17 cellular contexts compared by ENCODE assay signal in genomic region chr7:100371561-100372171, GRCh38. TPM values are rescaled to one million over a fixed set of nuclear protein-coding genes. Genes with fewer than 3 reads are reported as not detected.
A peak's percentile ranks its signal among the peaks of the same experiment; 100 is the strongest.
DNase-seq lines count a peak whose midpoint lies in the region; ATAC-seq and TF ChIP-seq lines count a peak whose summit lies in the region.
"Had no signal": no experiment of that assay in that cellular context is flagged by ENCODE, and none has a peak within 500 bp of the region (broad histone marks: within the 10 kb centered on the region; RNA-seq: fewer than 3 reads in every experiment).

No MANE protein-coding gene starts in this region.

- no peaks in the 10 kb centered on the region for H3K27me3 Mint-ChIP-seq in activated CD4-positive, alpha-beta T cell treated with anti-CD3 and anti-CD28 coated beads, Interleukin-2, amount 10 ng/mL, durations not matched to agents 7 days and 5 days
- no peaks in the 10 kb centered on the region for H3K27me3 Mint-ChIP-seq in stimulated activated naive CD8-positive, alpha-beta T cell treated with anti-CD3 and anti-CD28 coated beads, Interleukin-15, amount 100 ng/mL, for 72 hours

- intact Hi-C loops in adrenal gland (cut with DNase I) = loop anchor here in 1 of 2 donors (5.0 kb wide), 1 partner anchor 36 kb away; no protein-coding TSS in a partner anchor

- H3K4me1 Mint-ChIP-seq in activated CD4-positive, alpha-beta T cell treated with anti-CD3 and anti-CD28 coated beads, Interleukin-2, amount 10 ng/mL, durations not matched to agents 7 days and 5 days = peaks cover 18% of the 10 kb centered on the region
- H3K4me1 Mint-ChIP-seq in stimulated activated naive CD8-positive, alpha-beta T cell treated with anti-CD3 and anti-CD28 coated beads, Interleukin-15, amount 100 ng/mL, for 72 hours = peaks cover 68% of the 10 kb centered on the region

- no peak for DNase-seq in activated CD4-positive, alpha-beta T cell treated with anti-CD3 and anti-CD28 coated beads, Interleukin-2, amount 10 ng/mL, durations not matched to agents 7 days and 5 days
- no peak for DNase-seq in activated CD4-positive, alpha-beta T cell treated with anti-CD3 and anti-CD28 coated beads for 1 hour
- DNase-seq in RWPE1 (ENCODE audit: low spot score) (no peak), left lobe of liver (ENCODE audit: low spot score) (no peak), adrenal gland (no peak), cerebellar nuclear complex (lab: John Stamatoyannopoulos, UW) (no peak), NCI-H1092 (lab: John Stamatoyannopoulos, UW) (no peak)
- DNase-seq in stimulated activated naive CD8-positive, alpha-beta T cell treated with anti-CD3 and anti-CD28 coated beads, Interleukin-15, amount 100 ng/mL, for 72 hours = no peak
- DNase-seq: activated T-cell treated with anti-CD3 and anti-CD28 coated beads for 4 hours; DMS53; effector memory CD4-positive, alpha-beta T cell; left colon; NCI-H1105; NCI-H446 treated with DMSO at 0.1 percent for 48 hours; stimulated activated CD4-positive, alpha-beta T cell treated with anti-CD3 and anti-CD28 coated beads, Interleukin-12 subunit alpha, Interleukin-12 subunit beta, amount 100 ng/mL, for 4 hours had no signal

- no peaks in the 10 kb centered on the region for H3K9me3 Mint-ChIP-seq in activated CD4-positive, alpha-beta T cell treated with anti-CD3 and anti-CD28 coated beads, Interleukin-2, amount 10 ng/mL, durations not matched to agents 7 days and 5 days
- H3K9me3 Mint-ChIP-seq in stimulated activated naive CD8-positive, alpha-beta T cell treated with anti-CD3 and anti-CD28 coated beads, Interleukin-15, amount 100 ng/mL, for 72 hours = no peaks in the 10 kb centered on the region
- H3K9me3 Mint-ChIP-seq: GM23338 had no signal

- H3K9me3 ChIP-seq in adrenal gland (replicated peaks in 1 of 3) = no peaks in the 10 kb centered on the region

- TF ChIP-seq CTCF in RWPE1 (conservative IDR thresholded peaks at IDR 0.05; ENCODE audit: low read depth) (no peak), adrenal gland (IDR thresholded peaks at IDR 0.05) (no peak)

- H3K27me3 ChIP-seq in adrenal gland = no peaks in the 10 kb centered on the region

- POLR2A ChIA-PET in activated CD4-positive, alpha-beta T cell treated with anti-CD3 and anti-CD28 coated beads, Interleukin-2, amount 10 ng/mL, durations not matched to agents 7 days and 5 days (lab: Charles Lee) = no interaction called here
- POLR2A ChIA-PET in RWPE1 (lab: Yijun Ruan, JAX; ENCODE audit: low non-redundant PET) = no interaction called here

- H3K4me1 ChIP-seq in adrenal gland (replicated peaks in 1 of 2) = peaks cover 0 to 17% of the 10 kb centered on the region in 2 donors

- TF ChIP-seq POLR2A in adrenal gland (IDR thresholded peaks at IDR 0.05) = no peak

- 78 to 84% (median 80%) methylated on average over 5 to 7 of the region's 7 CpGs for WGBS in adrenal gland, 4 donors

- CTCF ChIA-PET in activated CD4-positive, alpha-beta T cell treated with anti-CD3 and anti-CD28 coated beads, Interleukin-2, amount 10 ng/mL, durations not matched to agents 7 days and 5 days (lab: Charles Lee) = interaction anchor here (1.5 kb wide), 1 partner anchor 24 kb away, joined by 4 read pairs; no protein-coding TSS in a partner anchor
- CTCF ChIA-PET in RWPE1 (lab: Yijun Ruan, JAX) = no interaction called here

- no peaks in the 10 kb centered on the region for H3K36me3 ChIP-seq in adrenal gland (replicated peaks in 1 of 2)

- H3K27ac ChIP-seq in RWPE1 = peak overlapping the region; percentile 33
- peak overlapping the region in 1 of 5 donors; percentile 15 for H3K27ac ChIP-seq in adrenal gland

- no peak overlapping the region for H3K4me3 ChIP-seq in adrenal gland
- H3K4me3 ChIP-seq: GM12878, GM23338 had no signal

- H3K4me3 Mint-ChIP-seq in activated CD4-positive, alpha-beta T cell treated with anti-CD3 and anti-CD28 coated beads, Interleukin-2, amount 10 ng/mL, durations not matched to agents 7 days and 5 days = no peak overlapping the region
- peak overlapping the region in 1 of 2 donors; percentile 63 for H3K4me3 Mint-ChIP-seq in stimulated activated naive CD8-positive, alpha-beta T cell treated with anti-CD3 and anti-CD28 coated beads, Interleukin-15, amount 100 ng/mL, for 72 hours
- H3K4me3 Mint-ChIP-seq: GM23338 had no signal

- H3K27ac Mint-ChIP-seq in activated CD4-positive, alpha-beta T cell treated with anti-CD3 and anti-CD28 coated beads, Interleukin-2, amount 10 ng/mL, durations not matched to agents 7 days and 5 days = peak overlapping the region; percentile 31
- H3K27ac Mint-ChIP-seq in stimulated activated naive CD8-positive, alpha-beta T cell treated with anti-CD3 and anti-CD28 coated beads, Interleukin-15, amount 100 ng/mL, for 72 hours = peak overlapping the region; percentile 97 to 98
- H3K27ac Mint-ChIP-seq: GM23338 had no signal

- ATAC-seq in left lobe of liver = peak; percentile 4
- ATAC-seq in stimulated activated naive CD8-positive, alpha-beta T cell treated with anti-CD3 and anti-CD28 coated beads, Interleukin-15, amount 100 ng/mL, for 72 hours = peak; percentile 1
- ATAC-seq: GM12878, GM23338, left colon had no signal

- H3K36me3 Mint-ChIP-seq in activated CD4-positive, alpha-beta T cell treated with anti-CD3 and anti-CD28 coated beads, Interleukin-2, amount 10 ng/mL, durations not matched to agents 7 days and 5 days (ENCODE audit: low read depth) = peaks cover 2% of the 10 kb centered on the region

RNA-seq across cellular contexts. Expression of gene PILRA, which starts 1.6 kb away (rescaled TPM):
- total RNA-seq in activated CD4-positive, alpha-beta T cell treated with anti-CD3 and anti-CD28 coated beads, Interleukin-2, amount 10 ng/mL, durations not matched to agents 7 days and 5 days = 1 to 10 TPM; 1.8 to 2.7 TPM
- total RNA-seq in left lobe of liver (1.4 TPM), adrenal gland (10 to 100 TPM in 5 of 8 donors, 1 to 10 TPM in 3; 3.4 to 18.9 (median 12.5) TPM)
- 10 to 100 TPM in 2 of 3 donors, 1 to 10 TPM in 1; 5.1 to 17.3 (median 11.9) TPM for polyA plus RNA-seq in adrenal gland

RNA-seq across cellular contexts. Expression of gene PILRB, which starts 13.7 kb away (rescaled TPM):
- 10 to 100 TPM; 50.6 to 56.2 TPM for total RNA-seq in activated CD4-positive, alpha-beta T cell treated with anti-CD3 and anti-CD28 coated beads, Interleukin-2, amount 10 ng/mL, durations not matched to agents 7 days and 5 days
- total RNA-seq in left lobe of liver (28.6 TPM), adrenal gland (100 to 1,000 TPM in 1 of 8 donors, 10 to 100 TPM in 6, 1 to 10 TPM in 1; 8.7 to 115 (median 30.2) TPM)
- 100 to 1,000 TPM in 2 of 3 donors, 10 to 100 TPM in 1; 10.4 to 403 (median 296) TPM for polyA plus RNA-seq in adrenal gland

RNA-seq across cellular contexts. Expression of gene ZCWPW1, which starts 56.8 kb away (rescaled TPM):
- total RNA-seq in activated CD4-positive, alpha-beta T cell treated with anti-CD3 and anti-CD28 coated beads, Interleukin-2, amount 10 ng/mL, durations not matched to agents 7 days and 5 days = 1 to 10 TPM; 2.4 to 2.7 TPM
- total RNA-seq in left lobe of liver (4.4 TPM), adrenal gland (1 to 10 TPM; 1.0 to 5.8 (median 3.8) TPM)
- 10 to 100 TPM in 2 of 3 donors, 1 to 10 TPM in 1; 5.0 to 20.2 (median 14.6) TPM for polyA plus RNA-seq in adrenal gland

RNA-seq across cellular contexts. Expression of gene MEPCE, which starts 58.0 kb away (rescaled TPM):
- total RNA-seq in activated CD4-positive, alpha-beta T cell treated with anti-CD3 and anti-CD28 coated beads, Interleukin-2, amount 10 ng/mL, durations not matched to agents 7 days and 5 days = 10 to 100 TPM; 49.1 to 50.5 TPM
- total RNA-seq in left lobe of liver (23.1 TPM), adrenal gland (10 to 100 TPM; 24.8 to 76.8 (median 51.8) TPM)
- polyA plus RNA-seq in adrenal gland = 10 to 100 TPM; 36.7 to 54.6 (median 47.9) TPM
